Comparison of ENCODE assay signal across 12 cellular contexts in the genomic region with DNA sequence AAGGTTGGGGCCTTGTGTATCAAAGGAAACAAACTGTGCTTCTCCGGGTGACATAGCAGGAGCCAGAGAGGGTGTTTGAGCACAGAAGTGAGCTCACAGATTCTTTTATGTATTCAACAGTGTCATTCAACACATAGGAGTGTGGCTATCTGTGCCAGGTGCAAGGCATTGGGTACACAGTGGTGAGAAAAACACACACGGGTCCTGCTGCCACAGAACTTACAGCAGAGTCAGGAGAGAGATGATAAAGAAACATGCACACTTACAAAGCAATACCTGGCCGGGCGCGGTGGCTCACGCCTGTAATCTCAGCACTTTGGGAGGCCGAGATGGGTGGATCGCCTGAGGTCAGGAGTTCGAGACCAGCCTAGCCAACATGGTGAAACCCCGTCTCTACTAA. TPM values are rescaled to one million over a fixed set of nuclear protein-coding genes. Genes with fewer than 3 reads are reported as not detected.
A peak's percentile ranks its signal among the peaks of the same experiment; 100 is the strongest.
DNase-seq lines count a peak whose midpoint lies in the region; ATAC-seq lines count a peak whose summit lies in the region.
"Had no signal": no experiment of that assay in that cellular context is flagged by ENCODE, and none has a peak within 500 bp of the region (broad histone marks: within the 10 kb centered on the region; RNA-seq: fewer than 3 reads in every experiment).

No MANE protein-coding gene starts in this region.

- H3K27me3 Mint-ChIP-seq in stimulated activated memory B cell treated with anti-CD40 and anti-IgM and Interleukin-4, amounts not matched to agents 10 μg/mL and 1 μg/mL and 100 μg/mL, for 72 hours, result no peaks in the 10 kb centered on the region
- H3K27me3 Mint-ChIP-seq: CD4-positive, alpha-beta T cell had no signal

- peak overlapping the region; percentile 40 for H3K27ac Mint-ChIP-seq in stimulated activated memory B cell treated with anti-CD40 and anti-IgM and Interleukin-4, amounts not matched to agents 10 μg/mL and 1 μg/mL and 100 μg/mL, for 72 hours
- H3K27ac Mint-ChIP-seq: CD4-positive, alpha-beta T cell had no signal

- no peak for ATAC-seq in stimulated activated memory B cell treated with anti-CD40 and anti-IgM and Interleukin-4, amounts not matched to agents 10 μg/mL and 1 μg/mL and 100 μg/mL, for 72 hours
- no peak for ATAC-seq in HG03457 (IDR thresholded peaks at IDR 0.05; ENCODE audit: unreplicated experiment)
- no peak for ATAC-seq in Right ventricle myocardium inferior

- intact Hi-C loops in Right ventricle myocardium inferior (cut with DNase I), result loop anchor here (1.0 kb wide), 2 partner anchors 208 to 211 kb away; no protein-coding TSS in a partner anchor

- no peak overlapping the region for H3K4me3 Mint-ChIP-seq in stimulated activated memory B cell treated with anti-CD40 and anti-IgM and Interleukin-4, amounts not matched to agents 10 μg/mL and 1 μg/mL and 100 μg/mL, for 72 hours
- H3K4me3 Mint-ChIP-seq: CD4-positive, alpha-beta T cell had no signal

- peak; percentile 21 for DNase-seq in NCI-H510A treated with DMSO at 0.1 percent for 48 hours (lab: John Stamatoyannopoulos, UW)
- DNase-seq in NCI-H510A (lab: John Stamatoyannopoulos, UW), result no peak
- peak; percentile 39 for DNase-seq in NCI-H146 (lab: John Stamatoyannopoulos, UW)
- DNase-seq in SHP77 treated with DMSO at 0.1 percent for 48 hours (lab: John Stamatoyannopoulos, UW), result peak; percentile 44
- no peak for DNase-seq in DMS79 (lab: John Stamatoyannopoulos, UW)
- no peak for DNase-seq in Right ventricle myocardium inferior (ENCODE audit: missing footprints)
- DNase-seq: CD4-positive, alpha-beta T cell; GOT3; NCI-H1105; NCI-H2171 had no signal

- peaks cover 7% of the 10 kb centered on the region for H3K9me3 Mint-ChIP-seq in stimulated activated memory B cell treated with anti-CD40 and anti-IgM and Interleukin-4, amounts not matched to agents 10 μg/mL and 1 μg/mL and 100 μg/mL, for 72 hours
- H3K9me3 Mint-ChIP-seq: CD4-positive, alpha-beta T cell had no signal

- H3K4me1 Mint-ChIP-seq in stimulated activated memory B cell treated with anti-CD40 and anti-IgM and Interleukin-4, amounts not matched to agents 10 μg/mL and 1 μg/mL and 100 μg/mL, for 72 hours, result peaks cover 20% of the 10 kb centered on the region

- peaks cover 5% of the 10 kb centered on the region for H3K36me3 Mint-ChIP-seq in stimulated activated memory B cell treated with anti-CD40 and anti-IgM and Interleukin-4, amounts not matched to agents 10 μg/mL and 1 μg/mL and 100 μg/mL, for 72 hours

RNA-seq across cellular contexts. Expression of gene ECHDC3, which starts 16.3 kb away (rescaled TPM):
- total RNA-seq in Right ventricle myocardium inferior, result 101 TPM

Comparison
In these comparisons a context has a peak if more than half of its experiments do, and no peak if none do; other contexts are left out.
1. DNase-seq: peak in NCI-H510A treated with DMSO at 0.1 percent for 48 hours (single experiment), NCI-H146 (single experiment) and SHP77 treated with DMSO at 0.1 percent for 48 hours (single experiment); none in NCI-H510A (single experiment), DMS79 (single experiment) and Right ventricle myocardium inferior (single experiment).